Comparison of ENCODE assay signal across 24 cellular contexts in the genomic region with DNA sequence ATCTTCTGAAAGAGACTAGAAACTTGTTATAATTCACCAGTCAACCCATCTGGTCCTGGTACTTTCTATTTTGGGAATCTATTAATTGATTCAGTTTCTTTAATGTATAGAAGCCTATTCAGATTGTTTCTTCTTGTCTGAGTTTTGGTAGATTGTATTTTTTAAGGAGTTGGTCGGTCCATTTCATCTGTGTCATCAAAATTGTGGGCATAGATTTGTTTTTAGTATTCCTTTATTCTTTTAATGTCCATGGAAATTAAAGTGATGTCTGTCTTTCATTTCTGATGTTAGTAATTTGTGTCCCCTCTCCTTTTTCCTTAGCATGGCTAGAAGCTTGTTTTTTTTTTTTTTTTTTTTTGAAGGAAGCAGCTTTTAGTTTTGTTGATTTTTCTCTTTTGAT.
"Had no signal": no experiment of that assay in that cellular context is flagged by ENCODE, and none has a peak within 500 bp of the region (broad histone marks: within the 10 kb centered on the region; RNA-seq: fewer than 3 reads in every experiment).

No MANE protein-coding gene starts in this region.

- H3K27me3 Mint-ChIP-seq: dendritic cell treated with granulocyte-macrophage colony-stimulating factor and Interleukin-4, amounts not matched to agents 40 ng/mL and 50 ng/mL, for 4 days; naive thymus-derived CD8-positive, alpha-beta T cell; stimulated activated memory B cell treated with anti-CD40 and anti-IgM and Interleukin-4, amounts not matched to agents 10 μg/mL and 1 μg/mL and 100 μg/mL, for 72 hours; type B pancreatic cell had no signal

- H3K9me3 Mint-ChIP-seq: dendritic cell treated with granulocyte-macrophage colony-stimulating factor and Interleukin-4, amounts not matched to agents 40 ng/mL and 50 ng/mL, for 4 days; endodermal cell; naive thymus-derived CD8-positive, alpha-beta T cell; nephron progenitor cell; stimulated activated memory B cell treated with anti-CD40 and anti-IgM and Interleukin-4, amounts not matched to agents 10 μg/mL and 1 μg/mL and 100 μg/mL, for 72 hours; type B pancreatic cell had no signal

- FAIRE-seq: keratinocyte had no signal

- H3K27ac Mint-ChIP-seq: dendritic cell treated with granulocyte-macrophage colony-stimulating factor and Interleukin-4, amounts not matched to agents 40 ng/mL and 50 ng/mL, for 4 days; endodermal cell; stimulated activated memory B cell treated with anti-CD40 and anti-IgM and Interleukin-4, amounts not matched to agents 10 μg/mL and 1 μg/mL and 100 μg/mL, for 72 hours; type B pancreatic cell had no signal

- H3K4me3 Mint-ChIP-seq: dendritic cell treated with granulocyte-macrophage colony-stimulating factor and Interleukin-4, amounts not matched to agents 40 ng/mL and 50 ng/mL, for 4 days; endodermal cell; nephron progenitor cell; stimulated activated memory B cell treated with anti-CD40 and anti-IgM and Interleukin-4, amounts not matched to agents 10 μg/mL and 1 μg/mL and 100 μg/mL, for 72 hours; type B pancreatic cell had no signal

- ATAC-seq: esophagus mucosa; gastrocnemius medialis; left ventricle myocardium superior; lower lobe of right lung; naive thymus-derived CD8-positive, alpha-beta T cell; psoas muscle; right cardiac atrium; stimulated activated memory B cell treated with anti-CD40 and anti-IgM and Interleukin-4, amounts not matched to agents 10 μg/mL and 1 μg/mL and 100 μg/mL, for 72 hours; stimulated activated naive CD8-positive, alpha-beta T cell treated with anti-CD3 and anti-CD28 coated beads, Interleukin-15, Interleukin-2, amounts not matched to agents 100 U/mL and 50 U/mL, for 24 hours had no signal

- DNase-seq: colonic mucosa; effector CD8-positive, alpha-beta T cell; endodermal cell; foreskin fibroblast; gastrocnemius medialis; head of caudate nucleus; left ventricle myocardium superior; lower lobe of right lung; naive thymus-derived CD8-positive, alpha-beta T cell; nephron progenitor cell; posterior cingulate gyrus; psoas muscle; right cardiac atrium; spleen; stimulated activated CD4-positive, alpha-beta T cell treated with anti-CD3 and anti-CD28 coated beads, Interleukin-4, amount 100 ng/mL, for 4 hours; stimulated activated naive CD8-positive, alpha-beta T cell treated with anti-CD3 and anti-CD28 coated beads, Interleukin-15, Interleukin-2, amounts not matched to agents 100 U/mL and 50 U/mL, for 24 hours; substantia nigra; testis; tibial artery had no signal
